1 cellular context compared by ENCODE assay signal in genomic region chr17:78364436-78365281, GRCh38.
A peak's percentile ranks its signal among the peaks of the same experiment; 100 is the strongest.
TF ChIP-seq lines count a peak whose summit lies in the region.

No MANE protein-coding gene starts in this region.

TF ChIP-seq in HepG2, 621 proteins besides CTCF, POLR2A, EP300 and RAD21 (continued from another document):
- peak; percentile 71; the same call in 1 of the 2 replicates for TF ChIP-seq ZBTB33 (CRISPR knock-in tag; IDR thresholded peaks at IDR 0.05)
- 0 out of 2 replicates have a peak, but pooled peaks have one; percentile 23 for TF ChIP-seq KDM5B (CRISPR knock-in tag; IDR thresholded peaks at IDR 0.05; ENCODE audit: borderline replicate concordance)
- no peak for TF ChIP-seq BCLAF1 (IDR thresholded peaks at IDR 0.05)
- TF ChIP-seq ATF7-NPFF (CRISPR knock-in tag; IDR thresholded peaks at IDR 0.05; ENCODE audit: low read depth) = no peak
